ENCODE assay signal across 16 cellular contexts in genomic region chr10:59898125-59898835, GRCh38. TPM values are rescaled to one million over a fixed set of nuclear protein-coding genes. Genes with fewer than 3 reads are reported as not detected.
DNase-seq lines count a peak whose midpoint lies in the region; ATAC-seq, FAIRE-seq and TF ChIP-seq lines count a peak whose summit lies in the region.
"Had no signal": no experiment of that assay in that cellular context is flagged by ENCODE, and none has a peak within 500 bp of the region (broad histone marks: within the 10 kb centered on the region; RNA-seq: fewer than 3 reads in every experiment).

No MANE protein-coding gene starts in this region.

- DNase-seq in WTC11 (ENCODE audit: low spot score) (no peak), iPS-NIHi11 (ENCODE audit: low spot score) (peak; percentile 17), small intestine (no peak), GM19240 (ENCODE audit: insufficient read length, low spot score) (no peak), NK-92 (lab: John Stamatoyannopoulos, UW; ENCODE audit: unreplicated experiment) (no peak)
- DNase-seq in stimulated activated naive B cell treated with anti-CD40 and anti-IgM and Interleukin-4, amounts not matched to agents 10 μg/mL and 1 μg/mL and 100 μg/mL, for 72 hours = no peak
- DNase-seq: activated CD4-positive, alpha-beta memory T cell treated with anti-CD3 and anti-CD28 coated beads, Interleukin-2, amount 10 ng/mL, durations not matched to agents 7 days and 5 days; NCI-H1048; occipital lobe; PC-3; SK-N-SH; stimulated activated naive CD8-positive, alpha-beta T cell treated with anti-CD3 and anti-CD28 coated beads, Interleukin-15, amount 100 ng/mL, for 72 hours had no signal

- peak overlapping the region; percentile 75 for H3K27ac Mint-ChIP-seq in WTC11
- no peak overlapping the region for H3K27ac Mint-ChIP-seq in stimulated activated naive B cell treated with anti-CD40 and anti-IgM and Interleukin-4, amounts not matched to agents 10 μg/mL and 1 μg/mL and 100 μg/mL, for 72 hours
- H3K27ac Mint-ChIP-seq: activated CD4-positive, alpha-beta memory T cell treated with anti-CD3 and anti-CD28 coated beads, Interleukin-2, amount 10 ng/mL, durations not matched to agents 7 days and 5 days; stimulated activated naive CD8-positive, alpha-beta T cell treated with anti-CD3 and anti-CD28 coated beads, Interleukin-15, amount 100 ng/mL, for 72 hours had no signal

- no peak overlapping the region for H3K4me3 Mint-ChIP-seq in WTC11
- H3K4me3 Mint-ChIP-seq in stimulated activated naive B cell treated with anti-CD40 and anti-IgM and Interleukin-4, amounts not matched to agents 10 μg/mL and 1 μg/mL and 100 μg/mL, for 72 hours = no peak overlapping the region
- H3K4me3 Mint-ChIP-seq: activated CD4-positive, alpha-beta memory T cell treated with anti-CD3 and anti-CD28 coated beads, Interleukin-2, amount 10 ng/mL, durations not matched to agents 7 days and 5 days; activated T-helper 1 cell treated with anti-CD3 and anti-CD28 coated beads, Interleukin-12 subunit alpha, Interleukin-12 subunit beta, Interleukin-2, Interleukin-4 antibody, amounts not matched to agents 30 ng/mL and 10 ng/mL and 1 ng/mL, durations not matched to agents 14 hours and 24 hours and 36 hours; stimulated activated naive CD8-positive, alpha-beta T cell treated with anti-CD3 and anti-CD28 coated beads, Interleukin-15, amount 100 ng/mL, for 72 hours had no signal

- POLR2A ChIA-PET in HEK293 (lab: Yijun Ruan, JAX) (interaction anchor here (1.8 kb wide), 1 partner anchor 8 kb away, joined by 6 read pairs; the partner anchor contains the start of gene CCDC6), WTC11 (lab: Charles Lee) (interaction anchor here (1.4 kb wide), 1 partner anchor 11 kb away, joined by 4 read pairs; no protein-coding TSS in a partner anchor)

- peaks cover 0 to 4% of the 10 kb centered on the region in 2 experiments; a peak in 1 of 3 replicates for H3K36me3 ChIP-seq in HEK293 (ENCODE audit: control insufficient read depth in 2 of 2, insufficient read depth in 1 of 2, low read length in 2 of 2)
- H3K36me3 ChIP-seq in small intestine (ENCODE audit: control insufficient read depth in 2 of 2, insufficient read depth in 2 of 2, low read length in 2 of 2) = no peaks in the 10 kb centered on the region

- no peak overlapping the region for H3K4me3 ChIP-seq in HEK293 (ENCODE audit: low read depth, low read length)
- no peak overlapping the region for H3K4me3 ChIP-seq in small intestine (ENCODE audit: low read depth in 1 of 2, low read length in 2 of 2)

- peaks cover 8% of the 10 kb centered on the region for H3K4me1 ChIP-seq in HEK293 (ENCODE audit: control insufficient read depth, insufficient read depth, low read length)
- H3K4me1 ChIP-seq in small intestine (ENCODE audit: control insufficient read depth in 2 of 2, insufficient read depth in 1 of 2, low read depth in 1 of 2, low read length in 1 of 2) = peaks cover 21 to 38% of the 10 kb centered on the region in 2 donors

- WGBS in small intestine, 3 donors = 46 to 64% (median 56%) methylated on average over 6 of the region's 6 CpGs

- peaks cover 75% of the 10 kb centered on the region for H3K4me1 Mint-ChIP-seq in WTC11
- peaks cover 55 to 83% of the 10 kb centered on the region in 2 donors for H3K4me1 Mint-ChIP-seq in stimulated activated naive B cell treated with anti-CD40 and anti-IgM and Interleukin-4, amounts not matched to agents 10 μg/mL and 1 μg/mL and 100 μg/mL, for 72 hours

- H3K27me3 Mint-ChIP-seq in WTC11 (ENCODE audit: low read depth) = no peaks in the 10 kb centered on the region
- H3K27me3 Mint-ChIP-seq in stimulated activated naive B cell treated with anti-CD40 and anti-IgM and Interleukin-4, amounts not matched to agents 10 μg/mL and 1 μg/mL and 100 μg/mL, for 72 hours = no peaks in the 10 kb centered on the region
- H3K27me3 Mint-ChIP-seq: activated CD4-positive, alpha-beta memory T cell treated with anti-CD3 and anti-CD28 coated beads, Interleukin-2, amount 10 ng/mL, durations not matched to agents 7 days and 5 days; IgD-negative memory B cell; stimulated activated naive CD8-positive, alpha-beta T cell treated with anti-CD3 and anti-CD28 coated beads, Interleukin-15, amount 100 ng/mL, for 72 hours had no signal

- H3K27ac ChIP-seq in HEK293 (ENCODE audit: extremely low read depth, low read depth, low read length) (no peak overlapping the region), small intestine (ENCODE audit: low read depth in 1 of 2, low read length in 1 of 2) (peak overlapping the region; percentile 24 to 65)

- no peak for TF ChIP-seq CTCF in HEK293 (tag by site-specific recombination; IDR thresholded peaks at IDR 0.05)
- no peak for TF ChIP-seq CTCF in WTC11 (IDR thresholded peaks at IDR 0.05)

- no peaks in the 10 kb centered on the region for H3K9me3 Mint-ChIP-seq in WTC11
- H3K9me3 Mint-ChIP-seq in stimulated activated naive B cell treated with anti-CD40 and anti-IgM and Interleukin-4, amounts not matched to agents 10 μg/mL and 1 μg/mL and 100 μg/mL, for 72 hours = no peaks in the 10 kb centered on the region
- H3K9me3 Mint-ChIP-seq: activated CD4-positive, alpha-beta memory T cell treated with anti-CD3 and anti-CD28 coated beads, Interleukin-2, amount 10 ng/mL, durations not matched to agents 7 days and 5 days; activated T-helper 1 cell treated with anti-CD3 and anti-CD28 coated beads, Interleukin-12 subunit alpha, Interleukin-12 subunit beta, Interleukin-2, Interleukin-4 antibody, amounts not matched to agents 30 ng/mL and 10 ng/mL and 1 ng/mL, durations not matched to agents 14 hours and 24 hours and 36 hours; IgD-negative memory B cell; stimulated activated naive CD8-positive, alpha-beta T cell treated with anti-CD3 and anti-CD28 coated beads, Interleukin-15, amount 100 ng/mL, for 72 hours had no signal

- FAIRE-seq in small intestine (lab: Jason Lieb, UNC) = no peak
- FAIRE-seq: colon had no signal

- ATAC-seq in WTC11 = peak; percentile 49; the same call in 1 of the 2 replicates
- no peak for ATAC-seq in stimulated activated naive B cell treated with anti-CD40 and anti-IgM and Interleukin-4, amounts not matched to agents 10 μg/mL and 1 μg/mL and 100 μg/mL, for 72 hours (replicated peaks)
- ATAC-seq: PC-3; stimulated activated naive CD8-positive, alpha-beta T cell treated with anti-CD3 and anti-CD28 coated beads, Interleukin-15, amount 100 ng/mL, for 72 hours had no signal

- CTCF ChIA-PET in HEK293 (lab: Yijun Ruan, JAX) (interaction anchor here (0.6 to 1.7 kb wide), 3 partner anchors 8 to 310 kb away, joined by 3 to 5 read pairs (median 4); partner anchors contain the start of gene CCDC6), WTC11 (lab: Charles Lee) (interaction anchor here (1.0 kb wide), 1 partner anchor 67 kb away, joined by 6 read pairs; no protein-coding TSS in a partner anchor)

- no peaks in the 10 kb centered on the region for H3K9me3 ChIP-seq in HEK293 (ENCODE audit: control insufficient read depth, insufficient read depth, low read depth, low read length)
- H3K9me3 ChIP-seq in small intestine (ENCODE audit: control insufficient read depth, low read depth) = no peaks in the 10 kb centered on the region
- H3K9me3 ChIP-seq: SK-N-SH had no signal

- H3K27me3 ChIP-seq in small intestine (ENCODE audit: control insufficient read depth in 2 of 2, insufficient read depth in 2 of 2, low read length in 2 of 2) = no peaks in the 10 kb centered on the region

- H3K36me3 Mint-ChIP-seq in WTC11 = no peaks in the 10 kb centered on the region
- peaks cover 17 to 50% of the 10 kb centered on the region in 2 donors for H3K36me3 Mint-ChIP-seq in stimulated activated naive B cell treated with anti-CD40 and anti-IgM and Interleukin-4, amounts not matched to agents 10 μg/mL and 1 μg/mL and 100 μg/mL, for 72 hours

TF ChIP-seq in HEK293, 187 proteins besides CTCF, POLR2A, EP300 and RAD21:
- peak; percentile 35; the same call in 1 of the 2 replicates for TF ChIP-seq ZBTB17 (tag by site-specific recombination; IDR thresholded peaks at IDR 0.05)
- TF ChIP-seq, protein P1, sequence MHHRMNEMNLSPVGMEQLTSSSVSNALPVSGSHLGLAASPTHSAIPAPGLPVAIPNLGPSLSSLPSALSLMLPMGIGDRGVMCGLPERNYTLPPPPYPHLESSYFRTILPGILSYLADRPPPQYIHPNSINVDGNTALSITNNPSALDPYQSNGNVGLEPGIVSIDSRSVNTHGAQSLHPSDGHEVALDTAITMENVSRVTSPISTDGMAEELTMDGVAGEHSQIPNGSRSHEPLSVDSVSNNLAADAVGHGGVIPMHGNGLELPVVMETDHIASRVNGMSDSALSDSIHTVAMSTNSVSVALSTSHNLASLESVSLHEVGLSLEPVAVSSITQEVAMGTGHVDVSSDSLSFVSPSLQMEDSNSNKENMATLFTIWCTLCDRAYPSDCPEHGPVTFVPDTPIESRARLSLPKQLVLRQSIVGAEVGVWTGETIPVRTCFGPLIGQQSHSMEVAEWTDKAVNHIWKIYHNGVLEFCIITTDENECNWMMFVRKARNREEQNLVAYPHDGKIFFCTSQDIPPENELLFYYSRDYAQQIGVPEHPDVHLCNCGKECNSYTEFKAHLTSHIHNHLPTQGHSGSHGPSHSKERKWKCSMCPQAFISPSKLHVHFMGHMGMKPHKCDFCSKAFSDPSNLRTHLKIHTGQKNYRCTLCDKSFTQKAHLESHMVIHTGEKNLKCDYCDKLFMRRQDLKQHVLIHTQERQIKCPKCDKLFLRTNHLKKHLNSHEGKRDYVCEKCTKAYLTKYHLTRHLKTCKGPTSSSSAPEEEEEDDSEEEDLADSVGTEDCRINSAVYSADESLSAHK (tag by site-specific recombination; IDR thresholded peaks at IDR 0.05) = no peak

TF ChIP-seq in WTC11, 78 proteins besides CTCF, POLR2A, EP300 and RAD21 (continues in another document):
- TF ChIP-seq, protein P2, sequence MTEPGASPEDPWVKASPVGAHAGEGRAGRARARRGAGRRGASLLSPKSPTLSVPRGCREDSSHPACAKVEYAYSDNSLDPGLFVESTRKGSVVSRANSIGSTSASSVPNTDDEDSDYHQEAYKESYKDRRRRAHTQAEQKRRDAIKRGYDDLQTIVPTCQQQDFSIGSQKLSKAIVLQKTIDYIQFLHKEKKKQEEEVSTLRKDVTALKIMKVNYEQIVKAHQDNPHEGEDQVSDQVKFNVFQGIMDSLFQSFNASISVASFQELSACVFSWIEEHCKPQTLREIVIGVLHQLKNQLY (CRISPR knock-in tag; IDR thresholded peaks at IDR 0.05) = no peak

RNA-seq across cellular contexts. Expression of gene CCDC6, which starts 8.1 kb away (rescaled TPM):
- total RNA-seq in WTC11 (2021) = 48.4 to 55.2 TPM (median 49.8 TPM) in 3 replicates
- 10 to 100 TPM; 16.5 to 26.2 (median 23.2) TPM for polyA plus RNA-seq in small intestine
